Comparison of ENCODE assay signal across 9 cellular contexts in genomic region chr20:51533291-51534172, GRCh38. TPM values are rescaled to one million over a fixed set of nuclear protein-coding genes. Genes with fewer than 3 reads are reported as not detected.
A peak's percentile ranks its signal among the peaks of the same experiment; 100 is the strongest.
DNase-seq lines count a peak whose midpoint lies in the region; ATAC-seq and FAIRE-seq lines count a peak whose summit lies in the region.
"Had no signal": no experiment of that assay in that cellular context is flagged by ENCODE, and none has a peak within 500 bp of the region (broad histone marks: within the 10 kb centered on the region; RNA-seq: fewer than 3 reads in every experiment).

No MANE protein-coding gene starts in this region.

- no peak overlapping the region for H3K4ac ChIP-seq in neuronal stem cell (ENCODE audit: low read length)

- H3K9ac ChIP-seq in neuronal stem cell (ENCODE audit: low read depth, low read length, poor library complexity): no peak overlapping the region

- H3K18ac ChIP-seq in neuronal stem cell (ENCODE audit: low read length): no peak overlapping the region

- H3K4me3 ChIP-seq in neuronal stem cell (ENCODE audit: low read length in 2 of 2): no peak overlapping the region

- H3K9me3 Mint-ChIP-seq in effector memory CD8-positive, alpha-beta T cell: no peaks in the 10 kb centered on the region

- peaks cover 63% of the 10 kb centered on the region for H3K36me3 Mint-ChIP-seq in effector memory CD8-positive, alpha-beta T cell (ENCODE audit: insufficient read depth)

- no peak overlapping the region for H4K8ac ChIP-seq in neuronal stem cell (ENCODE audit: low read depth, low read length)

- intact Hi-C loops in left colon (cut with DNase I, micrococcal nuclease): no loop called here

- peak overlapping the region; percentile 61 to 82 for H3K4me3 Mint-ChIP-seq in effector memory CD8-positive, alpha-beta T cell

- no peak overlapping the region for H2BK15ac ChIP-seq in neuronal stem cell (ENCODE audit: low read length)

- no peak overlapping the region for H2BK12ac ChIP-seq in neuronal stem cell (ENCODE audit: low read length)

- H2BK120ac ChIP-seq in neuronal stem cell (ENCODE audit: low read depth, low read length): no peak overlapping the region

- WGBS in neuronal stem cell (ENCODE audit: extremely low coverage in 2 of 2, insufficient read length in 2 of 2, insufficient replicate concordance in 1 of 2), 2 donors: no CpG with 5 or more reads among the region's 19 CpGs

- DNase-seq in Caki2 (ENCODE audit: low read depth): peak; percentile 62
- peak; percentile 83 for DNase-seq in RCC 7860 (ENCODE audit: low spot score)
- no peak for DNase-seq in effector memory CD8-positive, alpha-beta T cell
- no peak for DNase-seq in neuronal stem cell (ENCODE audit: low spot score)
- no peak for DNase-seq in left colon
- DNase-seq in frontal cortex (ENCODE audit: low spot score in 2 of 2): no peak
- DNase-seq in MV-4-11 (lab: John Stamatoyannopoulos, UW): no peak
- DNase-seq: activated CD4-positive, CD25-positive, alpha-beta regulatory T cell treated with anti-CD3 and anti-CD28 coated beads, Interleukin-2, amount 50 U/mL, for 72 hours had no signal

- no peaks in the 10 kb centered on the region for H3K27me3 Mint-ChIP-seq in effector memory CD8-positive, alpha-beta T cell

- no peaks in the 10 kb centered on the region for H3K27me3 ChIP-seq in neuronal stem cell (ENCODE audit: control insufficient read depth in 3 of 3, insufficient read depth in 3 of 3, low read depth in 1 of 3, low read length in 3 of 3)

- no peak overlapping the region for H4K91ac ChIP-seq in neuronal stem cell (ENCODE audit: low read depth, low read length, poor library complexity)

- H3K4me1 Mint-ChIP-seq in effector memory CD8-positive, alpha-beta T cell (ENCODE audit: low read depth in 2 of 2): peaks cover 74 to 93% of the 10 kb centered on the region in 2 donors

- H3K23ac ChIP-seq in neuronal stem cell (ENCODE audit: low read depth, low read length, poor library complexity): no peak overlapping the region

- no peak for FAIRE-seq in RCC 7860 (lab: Jason Lieb, UNC)
- FAIRE-seq in frontal cortex (lab: Jason Lieb, UNC): no peak

- H2BK5ac ChIP-seq in neuronal stem cell (ENCODE audit: low read length): no peak overlapping the region

- in situ Hi-C loops in Caki2 (cut with HindIII; ENCODE audit: low pct_unique_long_range_greater_than_20kb, low sequenced_read_pairs): no loop called here

- peak overlapping the region; percentile 98 to 99 for H3K27ac Mint-ChIP-seq in effector memory CD8-positive, alpha-beta T cell

- no peaks in the 10 kb centered on the region for H3K36me3 ChIP-seq in neuronal stem cell (replicated peaks in 1 of 2; ENCODE audit: control insufficient read depth in 2 of 2, insufficient read depth in 2 of 2, low read length in 2 of 2)

- H3K9me3 ChIP-seq in neuronal stem cell (replicated peaks in 1 of 2; ENCODE audit: control insufficient read depth in 2 of 2, insufficient read depth in 1 of 2, low read depth in 1 of 2, low read length in 2 of 2): peaks cover 0 to 8% of the 10 kb centered on the region in 2 donors

- no peak overlapping the region for H3K14ac ChIP-seq in neuronal stem cell (ENCODE audit: low read length)

- H3K27ac ChIP-seq in neuronal stem cell (replicated peaks; ENCODE audit: low read length): no peak overlapping the region

- peak overlapping the region; percentile 20 for H2AFZ ChIP-seq in neuronal stem cell (ENCODE audit: low read length)

- no peak overlapping the region for H2AK5ac ChIP-seq in neuronal stem cell (ENCODE audit: low read depth, low read length)

- H3K79me1 ChIP-seq in neuronal stem cell (ENCODE audit: low read depth, low read length): no peaks in the 10 kb centered on the region

- ATAC-seq in effector memory CD8-positive, alpha-beta T cell (replicated peaks): no peak
- ATAC-seq in left colon: no peak
- ATAC-seq in GM18861 (IDR thresholded peaks at IDR 0.05; ENCODE audit: unreplicated experiment): no peak

- no peak overlapping the region for H3K4me2 ChIP-seq in neuronal stem cell (ENCODE audit: insufficient read depth, low read length, poor library complexity, severe bottlenecking)

- peaks cover 0 to 18% of the 10 kb centered on the region in 2 donors for H3K4me1 ChIP-seq in neuronal stem cell (ENCODE audit: control insufficient read depth in 2 of 2, insufficient read depth in 1 of 2, low read depth in 1 of 2, low read length in 2 of 2)

RNA-seq across cellular contexts. Expression of gene NFATC2, which starts 9.0 kb away (rescaled TPM):
- 0.29 and 0.34 TPM in 2 replicates for total RNA-seq in Caki2 (2014; rRNA removed; shearing (Covaris generic); ENCODE audit: low replicate concordance)
- polyA plus RNA-seq in neuronal stem cell (2013, experiment 1 of 2): 0.67 TPM
- polyA plus RNA-seq in neuronal stem cell (2013, experiment 2 of 2): 0.76 TPM
- total RNA-seq in left colon (1 to 10 TPM; 4.7 to 5.6 TPM), frontal cortex (0.41 TPM)

Comparison
In these comparisons a context has a peak if more than half of its experiments do, and no peak if none do; other contexts are left out.
1. DNase-seq: peak in Caki2 (single experiment) and RCC 7860 (single experiment); none in effector memory CD8-positive, alpha-beta T cell (0 of 3), neuronal stem cell (single experiment), left colon (0 of 2), frontal cortex (0 of 2) and MV-4-11 (single experiment).